In the genomic region with DNA sequence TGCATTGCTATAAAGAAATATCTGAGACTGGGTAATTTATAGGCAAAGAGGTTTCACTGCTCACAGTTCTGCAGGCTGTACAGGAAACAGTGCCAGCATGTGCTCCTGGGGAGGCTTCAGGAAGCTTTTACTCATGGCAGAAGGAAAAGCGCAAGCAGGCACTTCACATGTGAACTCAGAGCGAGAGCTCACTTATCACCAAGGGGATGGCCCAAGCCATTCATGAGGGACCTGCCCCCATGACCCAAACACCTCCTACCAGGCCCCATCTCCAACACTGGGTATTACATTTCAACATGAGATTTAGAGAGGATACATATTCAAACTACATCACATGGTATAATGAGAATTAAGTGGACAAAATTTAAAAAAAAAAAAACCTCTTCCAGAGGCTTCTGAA, we compare ENCODE assay signal across 15 cellular contexts. TPM values are rescaled to one million over a fixed set of nuclear protein-coding genes. Genes with fewer than 3 reads are reported as not detected.
DNase-seq lines count a peak whose midpoint lies in the region; ATAC-seq, FAIRE-seq and TF ChIP-seq lines count a peak whose summit lies in the region.
"Had no signal": no experiment of that assay in that cellular context is flagged by ENCODE, and none has a peak within 500 bp of the region (broad histone marks: within the 10 kb centered on the region; RNA-seq: fewer than 3 reads in every experiment).

No MANE protein-coding gene starts in this region.

- TF ChIP-seq POLR2A in H54 (IDR thresholded peaks at IDR 0.05; ENCODE audit: low read depth, low read length): no peak

- no peak for FAIRE-seq in H54 (lab: Jason Lieb, UNC)
- FAIRE-seq: A204.1 had no signal

- H3K27ac ChIP-seq in CD8-positive, alpha-beta T cell (ENCODE audit: low read depth, low read length): no peak overlapping the region
- H3K27ac ChIP-seq: left lung had no signal

- no peak overlapping the region for H3K4me3 ChIP-seq in CD8-positive, alpha-beta T cell (ENCODE audit: low read depth, low read length)
- H3K4me3 ChIP-seq: left lung, MG63 had no signal

- H3K27me3 ChIP-seq in CD8-positive, alpha-beta T cell (ENCODE audit: insufficient read depth, low read length): no peaks in the 10 kb centered on the region
- H3K27me3 ChIP-seq: left lung, MG63 had no signal

- peaks cover 2% of the 10 kb centered on the region for H3K9me3 Mint-ChIP-seq in activated CD4-positive, alpha-beta T cell treated with anti-CD3 and anti-CD28 coated beads, Interleukin-2, amount 10 ng/mL, durations not matched to agents 7 days and 5 days
- H3K9me3 Mint-ChIP-seq in CD8-positive, alpha-beta T cell: no peaks in the 10 kb centered on the region
- no peaks in the 10 kb centered on the region for H3K9me3 Mint-ChIP-seq in activated naive CD8-positive, alpha-beta T cell (ENCODE audit: low read depth)
- H3K9me3 Mint-ChIP-seq in nephron progenitor cell: peaks cover 13% of the 10 kb centered on the region

- H3K4me1 Mint-ChIP-seq in activated CD4-positive, alpha-beta T cell treated with anti-CD3 and anti-CD28 coated beads, Interleukin-2, amount 10 ng/mL, durations not matched to agents 7 days and 5 days: peaks cover 46% of the 10 kb centered on the region
- peaks cover 63% of the 10 kb centered on the region for H3K4me1 Mint-ChIP-seq in CD8-positive, alpha-beta T cell (ENCODE audit: low read depth)
- H3K4me1 Mint-ChIP-seq in activated naive CD8-positive, alpha-beta T cell (ENCODE audit: low read depth): peaks cover 65% of the 10 kb centered on the region
- peaks cover 38% of the 10 kb centered on the region for H3K4me1 Mint-ChIP-seq in nephron progenitor cell

- DNase-seq in activated CD4-positive, alpha-beta T cell treated with anti-CD3 and anti-CD28 coated beads for 48 hours: peak; percentile 29
- no peak for DNase-seq in activated CD4-positive, alpha-beta T cell treated with anti-CD3 and anti-CD28 coated beads, Interleukin-2, amount 10 ng/mL, durations not matched to agents 7 days and 5 days
- DNase-seq in CD8-positive, alpha-beta T cell: no peak
- no peak for DNase-seq in nephron progenitor cell
- DNase-seq in activated gamma-delta T cell treated with Interleukin-2 at 50 U/mL for 16 hours: no peak
- no peak for DNase-seq in H54 (ENCODE audit: insufficient read length, low spot score)
- DNase-seq: cortex of kidney, hypothalamus, left lung, MG63, NCI-H2227 treated with DMSO at 0.1 percent for 48 hours, PC-3 had no signal

- CTCF ChIA-PET in activated CD4-positive, alpha-beta T cell treated with anti-CD3 and anti-CD28 coated beads, Interleukin-2, amount 10 ng/mL, durations not matched to agents 7 days and 5 days (lab: Charles Lee): interaction anchor here (0.6 to 1.3 kb wide), 3 partner anchors 14 to 21 kb away, joined by 3 read pairs; no protein-coding TSS in a partner anchor
- CTCF ChIA-PET in CD8-positive, alpha-beta T cell (lab: Charles Lee): interaction anchor here (0.6 to 1.3 kb wide), 4 partner anchors 12 to 159 kb away, joined by 3 to 4 read pairs (median 3); no protein-coding TSS in a partner anchor

- no peak for ATAC-seq in CD8-positive, alpha-beta T cell
- ATAC-seq in HG02759 (IDR thresholded peaks at IDR 0.05; ENCODE audit: unreplicated experiment): no peak
- ATAC-seq: left lung, PC-3 had no signal

- H3K9me3 ChIP-seq in CD8-positive, alpha-beta T cell (ENCODE audit: low read length): no peaks in the 10 kb centered on the region
- H3K9me3 ChIP-seq: left lung, MG63 had no signal

- no peaks in the 10 kb centered on the region for H3K27me3 Mint-ChIP-seq in activated CD4-positive, alpha-beta T cell treated with anti-CD3 and anti-CD28 coated beads, Interleukin-2, amount 10 ng/mL, durations not matched to agents 7 days and 5 days
- H3K27me3 Mint-ChIP-seq in CD8-positive, alpha-beta T cell (ENCODE audit: low read depth): no peaks in the 10 kb centered on the region
- H3K27me3 Mint-ChIP-seq in activated naive CD8-positive, alpha-beta T cell: no peaks in the 10 kb centered on the region
- H3K27me3 Mint-ChIP-seq in nephron progenitor cell (ENCODE audit: low read depth, poor library complexity): peaks cover 4% of the 10 kb centered on the region

- H3K36me3 Mint-ChIP-seq in activated CD4-positive, alpha-beta T cell treated with anti-CD3 and anti-CD28 coated beads, Interleukin-2, amount 10 ng/mL, durations not matched to agents 7 days and 5 days (ENCODE audit: low read depth): peaks cover 32% of the 10 kb centered on the region
- peaks cover 23% of the 10 kb centered on the region for H3K36me3 Mint-ChIP-seq in CD8-positive, alpha-beta T cell
- peaks cover 20% of the 10 kb centered on the region for H3K36me3 Mint-ChIP-seq in activated naive CD8-positive, alpha-beta T cell
- H3K36me3 Mint-ChIP-seq in nephron progenitor cell (ENCODE audit: low read depth): peaks cover 53% of the 10 kb centered on the region

- TF ChIP-seq CTCF in CD8-positive, alpha-beta T cell (IDR thresholded peaks at IDR 0.05): no peak
- TF ChIP-seq CTCF in nephron progenitor cell (IDR thresholded peaks at IDR 0.05): no peak

- intact Hi-C loops in CD8-positive, alpha-beta T cell (cut with DNase I, micrococcal nuclease): no loop called here

- peaks cover 36% of the 10 kb centered on the region for H3K4me1 ChIP-seq in CD8-positive, alpha-beta T cell (ENCODE audit: insufficient read depth, low read length)

- POLR2A ChIA-PET in activated CD4-positive, alpha-beta T cell treated with anti-CD3 and anti-CD28 coated beads, Interleukin-2, amount 10 ng/mL, durations not matched to agents 7 days and 5 days (lab: Charles Lee): no interaction called here
- POLR2A ChIA-PET in CD8-positive, alpha-beta T cell (lab: Charles Lee): interaction anchor here (0.5 to 0.7 kb wide), 2 partner anchors 20 to 45 kb away, joined by 3 read pairs; no protein-coding TSS in a partner anchor

- H3K36me3 ChIP-seq in CD8-positive, alpha-beta T cell (ENCODE audit: insufficient read depth, low read length): no peaks in the 10 kb centered on the region

- no peak overlapping the region for H3K4me3 Mint-ChIP-seq in activated CD4-positive, alpha-beta T cell treated with anti-CD3 and anti-CD28 coated beads, Interleukin-2, amount 10 ng/mL, durations not matched to agents 7 days and 5 days
- no peak overlapping the region for H3K4me3 Mint-ChIP-seq in CD8-positive, alpha-beta T cell
- peak overlapping the region; percentile 15 for H3K4me3 Mint-ChIP-seq in activated naive CD8-positive, alpha-beta T cell
- no peak overlapping the region for H3K4me3 Mint-ChIP-seq in nephron progenitor cell

- no peak overlapping the region for H3K27ac Mint-ChIP-seq in activated CD4-positive, alpha-beta T cell treated with anti-CD3 and anti-CD28 coated beads, Interleukin-2, amount 10 ng/mL, durations not matched to agents 7 days and 5 days
- H3K27ac Mint-ChIP-seq in CD8-positive, alpha-beta T cell: peak overlapping the region; percentile 39
- peak overlapping the region; percentile 34 for H3K27ac Mint-ChIP-seq in activated naive CD8-positive, alpha-beta T cell
- peak overlapping the region; percentile 84 for H3K27ac Mint-ChIP-seq in nephron progenitor cell

RNA-seq across cellular contexts. Expression of gene WASF2, which starts 13.7 kb away (rescaled TPM):
- 100 to 1,000 TPM; 137 to 143 TPM for total RNA-seq in activated CD4-positive, alpha-beta T cell treated with anti-CD3 and anti-CD28 coated beads, Interleukin-2, amount 10 ng/mL, durations not matched to agents 7 days and 5 days
- 10 to 100 TPM; 91.6 to 95.0 TPM for total RNA-seq in CD8-positive, alpha-beta T cell
